22 cellular contexts compared by ENCODE assay signal in genomic region chrX:123336666-123337065, GRCh38.
"Had no signal": no experiment of that assay in that cellular context is flagged by ENCODE, and none has a peak within 500 bp of the region (broad histone marks: within the 10 kb centered on the region; RNA-seq: fewer than 3 reads in every experiment).

No MANE protein-coding gene starts in this region.

- H3K36me3 Mint-ChIP-seq: activated CD4-positive, alpha-beta memory T cell treated with anti-CD3 and anti-CD28 coated beads for 36 hours; activated naive CD4-positive, alpha-beta T cell treated with anti-CD3 and anti-CD28 coated beads, Interleukin-2, amount 10 ng/mL, durations not matched to agents 7 days and 5 days; activated naive CD8-positive, alpha-beta T cell treated with anti-CD3 and anti-CD28 coated beads for 36 hours; T-cell had no signal

- H3K9me3 Mint-ChIP-seq: activated CD4-positive, alpha-beta memory T cell treated with anti-CD3 and anti-CD28 coated beads for 36 hours; activated CD4-positive, alpha-beta T cell treated with anti-CD3 and anti-CD28 coated beads, Interleukin-2, amount 10 ng/mL, durations not matched to agents 7 days and 5 days; activated naive CD4-positive, alpha-beta T cell treated with anti-CD3 and anti-CD28 coated beads, Interleukin-2, amount 10 ng/mL, durations not matched to agents 7 days and 5 days; activated naive CD8-positive, alpha-beta T cell treated with anti-CD3 and anti-CD28 coated beads for 36 hours; activated T-helper 2 cell treated with anti-CD3 and anti-CD28 coated beads, Interferon-gamma antibody, Interleukin-2, Interleukin-4, amounts not matched to agents 10 μg/mL and 5 μg/mL and 100 μg/mL, durations not matched to agents 14 hours and 24 hours and 36 hours; T-cell had no signal

- H3K4me3 Mint-ChIP-seq: activated CD4-positive, alpha-beta memory T cell treated with anti-CD3 and anti-CD28 coated beads for 36 hours; activated CD4-positive, alpha-beta T cell treated with anti-CD3 and anti-CD28 coated beads, Interleukin-2, amount 10 ng/mL, durations not matched to agents 7 days and 5 days; activated naive CD4-positive, alpha-beta T cell treated with anti-CD3 and anti-CD28 coated beads, Interleukin-2, amount 10 ng/mL, durations not matched to agents 7 days and 5 days; activated naive CD8-positive, alpha-beta T cell treated with anti-CD3 and anti-CD28 coated beads for 36 hours; T-cell had no signal

- H3K27me3 Mint-ChIP-seq: activated CD4-positive, alpha-beta memory T cell treated with anti-CD3 and anti-CD28 coated beads for 36 hours; activated CD4-positive, alpha-beta T cell treated with anti-CD3 and anti-CD28 coated beads, Interleukin-2, amount 10 ng/mL, durations not matched to agents 7 days and 5 days; activated naive CD4-positive, alpha-beta T cell treated with anti-CD3 and anti-CD28 coated beads, Interleukin-2, amount 10 ng/mL, durations not matched to agents 7 days and 5 days; activated naive CD8-positive, alpha-beta T cell treated with anti-CD3 and anti-CD28 coated beads for 36 hours; T-cell had no signal

- H3K27ac Mint-ChIP-seq: activated CD4-positive, alpha-beta memory T cell treated with anti-CD3 and anti-CD28 coated beads for 36 hours; activated CD4-positive, alpha-beta T cell treated with anti-CD3 and anti-CD28 coated beads, Interleukin-2, amount 10 ng/mL, durations not matched to agents 7 days and 5 days; activated naive CD4-positive, alpha-beta T cell treated with anti-CD3 and anti-CD28 coated beads, Interleukin-2, amount 10 ng/mL, durations not matched to agents 7 days and 5 days; activated naive CD8-positive, alpha-beta T cell treated with anti-CD3 and anti-CD28 coated beads for 36 hours; activated T-helper 2 cell treated with anti-CD3 and anti-CD28 coated beads, Interferon-gamma antibody, Interleukin-2, Interleukin-4, amounts not matched to agents 10 μg/mL and 5 μg/mL and 100 μg/mL, durations not matched to agents 14 hours and 24 hours and 36 hours; T-cell had no signal

- H3K4me1 Mint-ChIP-seq: activated CD4-positive, alpha-beta T cell treated with anti-CD3 and anti-CD28 coated beads, Interleukin-2, amount 10 ng/mL, durations not matched to agents 7 days and 5 days; activated naive CD4-positive, alpha-beta T cell treated with anti-CD3 and anti-CD28 coated beads, Interleukin-2, amount 10 ng/mL, durations not matched to agents 7 days and 5 days; activated naive CD8-positive, alpha-beta T cell treated with anti-CD3 and anti-CD28 coated beads for 36 hours; T-cell had no signal

- DNase-seq: activated CD4-positive, alpha-beta memory T cell treated with anti-CD3 and anti-CD28 coated beads for 36 hours; activated CD4-positive, alpha-beta T cell treated with anti-CD3 and anti-CD28 coated beads, Interleukin-2, amount 10 ng/mL, durations not matched to agents 7 days and 5 days; activated CD4-positive, CD25-positive, alpha-beta regulatory T cell; activated gamma-delta T cell treated with Interleukin-2 at 50 U/mL for 16 hours; activated naive CD4-positive, alpha-beta T cell treated with anti-CD3 and anti-CD28 coated beads, Interleukin-2, amount 10 ng/mL, durations not matched to agents 7 days and 5 days; activated naive CD8-positive, alpha-beta T cell treated with anti-CD3 and anti-CD28 coated beads for 36 hours; activated T-cell treated with anti-CD3 and anti-CD28 coated beads for 4 hours; activated T-cell treated with anti-CD3 and anti-CD28 coated beads, Interleukin-2, amount 50 U/mL, for 48 hours; caudate nucleus; NCI-H1092; NCI-H1930; NCI-H345; NCI-H510A; NCI-H526 treated with DMSO at 0.1 percent for 48 hours; RPMI8226; T-cell; T-helper 2 cell; T1000 had no signal

- H3K4me3 ChIP-seq: SK-N-MC had no signal

- H3K27ac ChIP-seq: SK-N-MC, VCaP had no signal

- FAIRE-seq: TTC549 had no signal
